Comparison of ENCODE assay signal across 19 cellular contexts in genomic region chr1:8213676-8214075, GRCh38.
"Had no signal": no experiment of that assay in that cellular context is flagged by ENCODE, and none has a peak within 500 bp of the region (broad histone marks: within the 10 kb centered on the region; RNA-seq: fewer than 3 reads in every experiment).

No MANE protein-coding gene starts in this region.

- H3K36me3 ChIP-seq: adrenal gland, tibial nerve had no signal

- H3K9me3 ChIP-seq: adrenal gland, body of pancreas, tibial nerve had no signal

- H3K9me3 Mint-ChIP-seq: activated B cell treated with CpG ODN at 0.5 μM for 24 hours; activated CD4-positive, alpha-beta T cell treated with anti-CD3 and anti-CD28 coated beads, Interleukin-2, amount 10 ng/mL, durations not matched to agents 24 days and 14 days; activated naive CD4-positive, alpha-beta T cell treated with anti-CD3 and anti-CD28 coated beads for 36 hours; activated T-helper 17 cell treated with anti-CD3 and anti-CD28 coated beads, Interleukin-2, amount 50 U/mL, for 72 hours; neural crest cell; stimulated activated naive CD8-positive, alpha-beta T cell treated with anti-CD3 and anti-CD28 coated beads, Interleukin-15, Interleukin-2, amounts not matched to agents 100 ng/mL and 50 ng/mL, for 24 hours had no signal

- H3K27ac ChIP-seq: body of pancreas, parathyroid adenoma, tibial nerve had no signal

- H3K27me3 ChIP-seq: adrenal gland, body of pancreas, tibial nerve had no signal

- H3K4me1 ChIP-seq: parathyroid adenoma had no signal

- H3K4me3 ChIP-seq: adrenal gland, body of pancreas, tibial nerve had no signal

- ATAC-seq: activated T-helper 17 cell treated with anti-CD3 and anti-CD28 coated beads, Interleukin-2, amount 50 U/mL, for 72 hours; body of pancreas; left cardiac atrium; T-helper 17 cell had no signal

- H3K4me3 Mint-ChIP-seq: activated B cell treated with CpG ODN at 0.5 μM for 24 hours; activated CD4-positive, alpha-beta T cell treated with anti-CD3 and anti-CD28 coated beads, Interleukin-2, amount 10 ng/mL, durations not matched to agents 24 days and 14 days; activated naive CD4-positive, alpha-beta T cell treated with anti-CD3 and anti-CD28 coated beads for 36 hours; activated T-helper 17 cell treated with anti-CD3 and anti-CD28 coated beads, Interleukin-2, amount 50 U/mL, for 72 hours; neural crest cell; stimulated activated naive CD8-positive, alpha-beta T cell treated with anti-CD3 and anti-CD28 coated beads, Interleukin-15, Interleukin-2, amounts not matched to agents 100 ng/mL and 50 ng/mL, for 24 hours; T-helper 17 cell had no signal

- DNase-seq: activated B cell treated with CpG ODN at 0.5 μM for 24 hours; activated CD4-positive, alpha-beta T cell treated with anti-CD3 and anti-CD28 coated beads, Interleukin-2, amount 10 ng/mL, durations not matched to agents 24 days and 14 days; activated naive CD4-positive, alpha-beta T cell treated with anti-CD3 and anti-CD28 coated beads for 36 hours; body of pancreas; dermis blood vessel endothelial cell; hypothalamus; left cardiac atrium; mammary epithelial cell; retina; stimulated activated CD4-positive, alpha-beta T cell treated with anti-CD3 and anti-CD28 coated beads, Interleukin-15, amount 100 ng/mL, for 24 hours; stimulated activated CD4-positive, alpha-beta T cell treated with anti-CD3 and anti-CD28 coated beads, Interleukin-4, amount 100 ng/mL, for 24 hours; T-helper 17 cell had no signal

- FAIRE-seq: TTC549 had no signal

- H3K9ac ChIP-seq: parathyroid adenoma had no signal

- H3K27ac Mint-ChIP-seq: activated B cell treated with CpG ODN at 0.5 μM for 24 hours; activated CD4-positive, alpha-beta T cell treated with anti-CD3 and anti-CD28 coated beads, Interleukin-2, amount 10 ng/mL, durations not matched to agents 24 days and 14 days; activated naive CD4-positive, alpha-beta T cell treated with anti-CD3 and anti-CD28 coated beads for 36 hours; activated T-helper 17 cell treated with anti-CD3 and anti-CD28 coated beads, Interleukin-2, amount 50 U/mL, for 72 hours; stimulated activated naive CD8-positive, alpha-beta T cell treated with anti-CD3 and anti-CD28 coated beads, Interleukin-15, Interleukin-2, amounts not matched to agents 100 ng/mL and 50 ng/mL, for 24 hours; T-helper 17 cell had no signal

- H2AFZ ChIP-seq: parathyroid adenoma had no signal
